Comparison of ENCODE assay signal across 21 cellular contexts in genomic region chr9:107394264-107394663, GRCh38.
DNase-seq lines count a peak whose midpoint lies in the region; ATAC-seq and TF ChIP-seq lines count a peak whose summit lies in the region.
"Had no signal": no experiment of that assay in that cellular context is flagged by ENCODE, and none has a peak within 500 bp of the region (broad histone marks: within the 10 kb centered on the region; RNA-seq: fewer than 3 reads in every experiment).

No MANE protein-coding gene starts in this region.

- H3K4me3 ChIP-seq in breast epithelium (no peak overlapping the region), foreskin fibroblast (ENCODE audit: low read depth in 1 of 2, low read length in 2 of 2) (no peak overlapping the region), gastrocnemius medialis (no peak overlapping the region)
- H3K4me3 ChIP-seq: GM23338 had no signal

- peaks cover 26% of the 10 kb centered on the region for H3K4me1 Mint-ChIP-seq in MCF 10A (ENCODE audit: insufficient read depth, unreplicated experiment)
- no peaks in the 10 kb centered on the region for H3K4me1 Mint-ChIP-seq in naive thymus-derived CD8-positive, alpha-beta T cell
- H3K4me1 Mint-ChIP-seq: CD4-positive, CD25-positive, alpha-beta regulatory T cell had no signal

- BruUV-seq in MCF 10A (replicated peaks; lab: Mats Ljungman, UMichigan): no TSS peak

- intact Hi-C loops in breast epithelium (cut with DNase I; ENCODE audit: low total_unique reads): no loop called here
- intact Hi-C loops in MCF 10A (cut with micrococcal nuclease): no loop called here
- intact Hi-C loops in gastrocnemius medialis (cut with DNase I; ENCODE audit: low total_unique reads): no loop called here

- TF ChIP-seq POLR2A in breast epithelium (IDR thresholded peaks at IDR 0.05) (no peak), gastrocnemius medialis (IDR thresholded peaks at IDR 0.05) (no peak)

- peaks cover 7% of the 10 kb centered on the region for H3K36me3 Mint-ChIP-seq in MCF 10A (ENCODE audit: insufficient read depth, unreplicated experiment)
- H3K36me3 Mint-ChIP-seq in naive thymus-derived CD8-positive, alpha-beta T cell: no peaks in the 10 kb centered on the region
- H3K36me3 Mint-ChIP-seq: CD4-positive, CD25-positive, alpha-beta regulatory T cell had no signal

- no peak for DNase-seq in breast epithelium (ENCODE audit: low spot score in 2 of 2)
- no peak for DNase-seq in MCF 10A (ENCODE audit: unreplicated experiment)
- peak; percentile 42 for DNase-seq in amniotic epithelial cell (ENCODE audit: low read depth)
- DNase-seq in foreskin fibroblast: peak; percentile 14 to 57
- DNase-seq in gastrocnemius medialis: peak in 1 of 2 donors; percentile 40
- DNase-seq in HT-29 (ENCODE audit: low spot score): no peak
- DNase-seq in inferior parietal cortex (ENCODE audit: extremely low spot score): no peak
- DNase-seq in naive thymus-derived CD8-positive, alpha-beta T cell: no peak
- DNase-seq: BE2C; CD4-positive, CD25-positive, alpha-beta regulatory T cell; COR-L47; DMS153; GDM1; HCEC 1CT; NCI-H1092 treated with DMSO at 0.1 percent for 48 hours; NCI-H1694; NCI-H2081 treated with DMSO at 0.1 percent for 48 hours; NCI-H226; PC-3; RPMI8226 had no signal

- no peaks in the 10 kb centered on the region for H3K27me3 Mint-ChIP-seq in MCF 10A (ENCODE audit: insufficient read depth, unreplicated experiment)
- peaks cover 3 to 23% (median 9%) of the 10 kb centered on the region in 5 donors for H3K27me3 Mint-ChIP-seq in naive thymus-derived CD8-positive, alpha-beta T cell

- CTCF ChIA-PET in MCF 10A (lab: Yijun Ruan, JAX): interaction anchor here (0.5 to 1.6 kb wide), 2 partner anchors 53 to 1750 kb away, joined by 4 to 6 read pairs; no protein-coding TSS in a partner anchor

- no peaks in the 10 kb centered on the region for H3K9me3 ChIP-seq in breast epithelium
- H3K9me3 ChIP-seq in gastrocnemius medialis: no peaks in the 10 kb centered on the region
- H3K9me3 ChIP-seq: BE2C had no signal

- no peak for TF ChIP-seq CTCF in breast epithelium (IDR thresholded peaks at IDR 0.05)
- TF ChIP-seq CTCF in MCF 10A (IDR thresholded peaks at IDR 0.05; ENCODE audit: unreplicated experiment): no peak
- no peak for TF ChIP-seq CTCF in foreskin fibroblast (IDR thresholded peaks at IDR 0.05; ENCODE audit: low read depth, low read length)
- TF ChIP-seq CTCF in gastrocnemius medialis (IDR thresholded peaks at IDR 0.05 in 4 of 5, conservative IDR thresholded peaks at IDR 0.05 in 1 of 5): no peak

- H3K4me3 Mint-ChIP-seq in MCF 10A (ENCODE audit: unreplicated experiment): no peak overlapping the region
- H3K4me3 Mint-ChIP-seq in naive thymus-derived CD8-positive, alpha-beta T cell: no peak overlapping the region
- H3K4me3 Mint-ChIP-seq: CD4-positive, CD25-positive, alpha-beta regulatory T cell; GM23338 had no signal

- H3K36me3 ChIP-seq in breast epithelium (no peaks in the 10 kb centered on the region), gastrocnemius medialis (no peaks in the 10 kb centered on the region)
- H3K36me3 ChIP-seq: BE2C had no signal

- H3K4me1 ChIP-seq in breast epithelium (peaks cover 9 to 11% of the 10 kb centered on the region in 2 donors), gastrocnemius medialis (peaks cover 13 to 14% of the 10 kb centered on the region in 2 donors)
- H3K4me1 ChIP-seq: BE2C had no signal

- H3K27me3 ChIP-seq in breast epithelium: no peaks in the 10 kb centered on the region
- no peaks in the 10 kb centered on the region for H3K27me3 ChIP-seq in gastrocnemius medialis
- H3K27me3 ChIP-seq: BE2C had no signal

- no peak overlapping the region for H3K27ac Mint-ChIP-seq in MCF 10A (ENCODE audit: low read depth, unreplicated experiment)
- no peak overlapping the region for H3K27ac Mint-ChIP-seq in naive thymus-derived CD8-positive, alpha-beta T cell
- H3K27ac Mint-ChIP-seq: GM23338 had no signal

- ATAC-seq in gastrocnemius medialis: peak; percentile 18 to 37
- ATAC-seq in naive thymus-derived CD8-positive, alpha-beta T cell: no peak
- ATAC-seq: GM23338, PC-3 had no signal

- H3K27ac ChIP-seq in breast epithelium: peak overlapping the region; percentile 0 to 21
- H3K27ac ChIP-seq in gastrocnemius medialis: no peak overlapping the region

- in situ Hi-C loops in gastrocnemius medialis (cut with MboI; ENCODE audit: low sequenced_read_pairs in 4 of 4): no loop called here

- POLR2A ChIA-PET in MCF 10A (lab: Yijun Ruan, JAX): no interaction called here
- POLR2A ChIA-PET in naive thymus-derived CD8-positive, alpha-beta T cell (lab: Charles Lee): no interaction called here

- no peaks in the 10 kb centered on the region for H3K9me3 Mint-ChIP-seq in MCF 10A (ENCODE audit: unreplicated experiment)
- H3K9me3 Mint-ChIP-seq in naive thymus-derived CD8-positive, alpha-beta T cell: no peaks in the 10 kb centered on the region
- H3K9me3 Mint-ChIP-seq: GM23338 had no signal

Comparison
In these comparisons a context has a peak if more than half of its experiments do, and no peak if none do; other contexts are left out.
1. DNase-seq: peak in amniotic epithelial cell (single experiment) and foreskin fibroblast (2 of 2); none in breast epithelium (0 of 2), MCF 10A (single experiment), HT-29 (single experiment), inferior parietal cortex (single experiment) and naive thymus-derived CD8-positive, alpha-beta T cell (0 of 10).
2. H3K27ac ChIP-seq: peak in breast epithelium (2 of 2); none in gastrocnemius medialis (0 of 4).
3. ATAC-seq: peak in gastrocnemius medialis (2 of 2); none in naive thymus-derived CD8-positive, alpha-beta T cell (0 of 2).